12 cellular contexts compared by ENCODE assay signal in genomic region chr1:184889902-184890301, GRCh38.
DNase-seq lines count a peak whose midpoint lies in the region; ATAC-seq and TF ChIP-seq lines count a peak whose summit lies in the region.
"Had no signal": no experiment of that assay in that cellular context is flagged by ENCODE, and none has a peak within 500 bp of the region (broad histone marks: within the 10 kb centered on the region; RNA-seq: fewer than 3 reads in every experiment).

No MANE protein-coding gene starts in this region.

- BruUV-seq in IMR-90 (replicated peaks; lab: Mats Ljungman, UMichigan) = no TSS peak

- DNase-seq in IMR-90 = no peak
- no peak for DNase-seq in body of pancreas
- DNase-seq in epidermal melanocyte (ENCODE audit: insufficient read length, low spot score) = no peak
- no peak for DNase-seq in lower leg skin (ENCODE audit: low spot score in 2 of 2)
- DNase-seq: GDM1; NCI-H1417 treated with DMSO at 0.1 percent for 48 hours; stimulated activated naive B cell treated with anti-CD40 and anti-IgM and Interleukin-4, amounts not matched to agents 10 μg/mL and 1 μg/mL and 100 μg/mL, for 72 hours had no signal

- intact Hi-C loops in IMR-90 (cut with micrococcal nuclease) = no loop called here
- intact Hi-C loops in body of pancreas (cut with DNase I) = no loop called here
- intact Hi-C loops in lower leg skin (cut with DNase I; ENCODE audit: low total_unique reads) = loop anchor here (10.0 kb wide), 1 partner anchor 55 kb away; no protein-coding TSS in a partner anchor

- H3K27me3 ChIP-seq in ACC112 (ENCODE audit: insufficient read depth, low read length) (no peaks in the 10 kb centered on the region), IMR-90 (ENCODE audit: control insufficient read depth, insufficient read depth, low read length) (no peaks in the 10 kb centered on the region), body of pancreas (no peaks in the 10 kb centered on the region), muscle layer of duodenum (ENCODE audit: low read depth, low read length) (no peaks in the 10 kb centered on the region)

- H3K9me1 ChIP-seq in IMR-90 (ENCODE audit: insufficient read depth, low read length) = peaks cover 7% of the 10 kb centered on the region; the same call in 1 of the 2 replicates

- dilution Hi-C loops in IMR-90 (cut with HindIII; ENCODE audit: low sequenced_read_pairs, unreplicated experiment) = no loop called here

- CTCF ChIA-PET in IMR-90 (lab: Yijun Ruan, JAX) = interaction anchor here (0.7 kb wide), 1 partner anchor 30 kb away, joined by 3 read pairs; no protein-coding TSS in a partner anchor

- no peak overlapping the region for H4K5ac ChIP-seq in IMR-90 (ENCODE audit: low read depth, low read length)

- no peak for TF ChIP-seq RAD21 in IMR-90 (IDR thresholded peaks at IDR 0.05; ENCODE audit: low read length)

- no peak overlapping the region for H3K18ac ChIP-seq in IMR-90 (ENCODE audit: low read depth, low read length)

- no peak overlapping the region for H2BK5ac ChIP-seq in IMR-90 (ENCODE audit: low read depth, low read length, poor library complexity, severe bottlenecking)

- H3K23ac ChIP-seq in IMR-90 (ENCODE audit: low read depth, low read length) = peak overlapping the region; percentile 56; the same call in 1 of the 2 replicates

- H3K27ac ChIP-seq in ACC112 (ENCODE audit: low read depth, low read length) = peak overlapping the region; percentile 76
- H3K27ac ChIP-seq in IMR-90 (ENCODE audit: insufficient read depth, low read length) = no peak overlapping the region
- peak overlapping the region; percentile 32 to 76 (median 58) for H3K27ac ChIP-seq in body of pancreas
- H3K27ac ChIP-seq in muscle layer of duodenum (ENCODE audit: low read length) = peak overlapping the region; percentile 27

- H3K9me3 ChIP-seq in IMR-90 (ENCODE audit: control insufficient read depth, insufficient read depth, low read length) (no peaks in the 10 kb centered on the region), body of pancreas (no peaks in the 10 kb centered on the region), muscle layer of duodenum (ENCODE audit: control insufficient read depth in 1 of 2, low read length in 2 of 2) (no peaks in the 10 kb centered on the region)

- peak overlapping the region; percentile 35; the same call in 1 of the 2 replicates for H3K4me2 ChIP-seq in IMR-90 (ENCODE audit: low read depth, low read length)

- 0 out of 2 replicates have a peak overlapping the region, but pooled peaks have one; percentile 23 for H2BK20ac ChIP-seq in IMR-90 (ENCODE audit: low read depth, low read length)

- 0 out of 2 replicates have a peak overlapping the region, but pooled peaks have one; percentile 2 for H2AK5ac ChIP-seq in IMR-90 (ENCODE audit: low read depth, low read length)

- H4K8ac ChIP-seq in IMR-90 (ENCODE audit: low read depth in 2 of 2, low read length in 2 of 2) = no peak overlapping the region

- H3K9ac ChIP-seq in IMR-90 (ENCODE audit: low read depth, low read length) = no peak overlapping the region

- TF ChIP-seq CTCF in IMR-90 (conservative IDR thresholded peaks at IDR 0.05; ENCODE audit: low read depth, low read length) = no peak
- TF ChIP-seq CTCF in body of pancreas (IDR thresholded peaks at IDR 0.05) = no peak
- no peak for TF ChIP-seq CTCF in lower leg skin (IDR thresholded peaks at IDR 0.05)

- H2AK9ac ChIP-seq in IMR-90 (replicated peaks; ENCODE audit: low read depth, low read length, poor library complexity) = no peak overlapping the region

- in situ Hi-C loops in IMR-90 (cut with MboI; ENCODE audit: low sequenced_read_pairs) = no loop called here

- no peak overlapping the region for H3K14ac ChIP-seq in IMR-90 (replicated peaks; ENCODE audit: low read depth, low read length)

- peak overlapping the region; percentile 11 for H2AFZ ChIP-seq in ACC112 (ENCODE audit: low read length, unreplicated experiment)
- no peak overlapping the region for H2AFZ ChIP-seq in IMR-90 (replicated peaks; ENCODE audit: low read length, poor library complexity)

- TF ChIP-seq POLR2A in IMR-90 (IDR thresholded peaks at IDR 0.05; ENCODE audit: low read depth, low read length) = no peak
- no peak for TF ChIP-seq POLR2A in body of pancreas (IDR thresholded peaks at IDR 0.05)
- no peak for TF ChIP-seq POLR2A in lower leg skin (IDR thresholded peaks at IDR 0.05)

- no CpG with 5 or more reads among the region's 3 CpGs for WGBS in IMR-90 (ENCODE audit: extremely low coverage in 2 of 2, insufficient read length in 1 of 2), 2 experiments
- WGBS in body of pancreas, 2 donors = 38 to 45% methylated on average over 3 of the region's 3 CpGs
- 48 to 56% methylated on average over 3 of the region's 3 CpGs for WGBS in lower leg skin, 2 donors

- H3K4me1 ChIP-seq in ACC112 (ENCODE audit: control insufficient read depth, insufficient read depth, low read length, unreplicated experiment) (peaks cover 41% of the 10 kb centered on the region), IMR-90 (ENCODE audit: control insufficient read depth, insufficient read depth, low read length) (peaks cover 7% of the 10 kb centered on the region), body of pancreas (peaks cover 43% of the 10 kb centered on the region), muscle layer of duodenum (ENCODE audit: control insufficient read depth in 1 of 2, insufficient read depth in 2 of 2, low read length in 2 of 2) (peaks cover 0 to 45% of the 10 kb centered on the region in 2 donors)

- no peaks in the 10 kb centered on the region for H3K36me3 ChIP-seq in ACC112 (ENCODE audit: insufficient read depth, low read length)
- no peaks in the 10 kb centered on the region for H3K36me3 ChIP-seq in IMR-90 (ENCODE audit: control insufficient read depth, insufficient read depth, low read length)
- no peaks in the 10 kb centered on the region for H3K36me3 ChIP-seq in body of pancreas (replicated peaks in 1 of 2; ENCODE audit: insufficient read depth in 1 of 2, low read depth in 2 of 2)
- H3K36me3 ChIP-seq in muscle layer of duodenum (ENCODE audit: control insufficient read depth in 1 of 2, insufficient read depth in 2 of 2, low read length in 2 of 2) = no peaks in the 10 kb centered on the region

- H3K79me1 ChIP-seq in IMR-90 (ENCODE audit: low read depth in 1 of 2, low read length in 2 of 2) = peaks cover 0 to 11% of the 10 kb centered on the region in 2 experiments; a peak in 1 of 4 replicates

- peak overlapping the region; percentile 3; the same call in 1 of the 2 replicates for H3K4me3 ChIP-seq in ACC112 (ENCODE audit: low read depth, low read length)
- H3K4me3 ChIP-seq in IMR-90 (ENCODE audit: insufficient read depth, low read depth, low read length) = no peak overlapping the region
- H3K4me3 ChIP-seq in body of pancreas = no peak overlapping the region
- H3K4me3 ChIP-seq in muscle layer of duodenum (ENCODE audit: low read depth in 1 of 2, low read length in 2 of 2) = no peak overlapping the region
- H3K4me3 ChIP-seq in lower leg skin (ENCODE audit: low read depth, poor library complexity, severe bottlenecking) = no peak overlapping the region

- POLR2A ChIA-PET in IMR-90 (lab: Charles Lee; ENCODE audit: unreplicated experiment) = no interaction called here

- no peak overlapping the region for H4K91ac ChIP-seq in IMR-90 (ENCODE audit: insufficient read depth, low read depth, low read length)

- no peak overlapping the region for H2BK120ac ChIP-seq in IMR-90 (ENCODE audit: low read depth, low read length)

- no peak overlapping the region for H2BK15ac ChIP-seq in IMR-90 (ENCODE audit: low read depth, low read length)

- ATAC-seq in IMR-90 (ENCODE audit: low read depth) (no peak; the same call in 1 of the 2 replicates), body of pancreas (no peak), GM21515 (IDR thresholded peaks at IDR 0.05; ENCODE audit: unreplicated experiment) (no peak), HG03378 (IDR thresholded peaks at IDR 0.05; ENCODE audit: unreplicated experiment) (no peak)
- ATAC-seq: esophagus mucosa; stimulated activated naive B cell treated with anti-CD40 and anti-IgM and Interleukin-4, amounts not matched to agents 10 μg/mL and 1 μg/mL and 100 μg/mL, for 72 hours had no signal

- H4K20me1 ChIP-seq in IMR-90 (ENCODE audit: insufficient read depth, low read length) = no peaks in the 10 kb centered on the region

- no peak overlapping the region for H3K56ac ChIP-seq in IMR-90 (ENCODE audit: extremely low read depth, insufficient read depth, low read length)

- H3K79me2 ChIP-seq in ACC112 (ENCODE audit: control insufficient read depth, insufficient read depth, low read length, unreplicated experiment) = no peaks in the 10 kb centered on the region

- peak overlapping the region; percentile 17; the same call in 1 of the 2 replicates for H3K4ac ChIP-seq in IMR-90 (ENCODE audit: low read depth, low read length)

TF ChIP-seq in IMR-90, 13 proteins besides CTCF, POLR2A, EP300 and RAD21:
- no peak for TF ChIP-seq BHLHE40 (IDR thresholded peaks at IDR 0.05; ENCODE audit: low read depth, low read length)
- TF ChIP-seq CEBPB (IDR thresholded peaks at IDR 0.05; ENCODE audit: low read depth, low read length) = no peak
- no peak for TF ChIP-seq FOS (IDR thresholded peaks at IDR 0.05; ENCODE audit: low read depth, low read length)
- TF ChIP-seq USF2 (IDR thresholded peaks at IDR 0.05; ENCODE audit: low read depth, low read length) = no peak
